Comparison of ENCODE assay signal across 9 cellular contexts in genomic region chr2:111121873-111122630, GRCh38. TPM values are rescaled to one million over a fixed set of nuclear protein-coding genes. Genes with fewer than 3 reads are reported as not detected.
A peak's percentile ranks its signal among the peaks of the same experiment; 100 is the strongest.
DNase-seq lines count a peak whose midpoint lies in the region; ATAC-seq, FAIRE-seq and TF ChIP-seq lines count a peak whose summit lies in the region.
"Had no signal": no experiment of that assay in that cellular context is flagged by ENCODE, and none has a peak within 500 bp of the region (broad histone marks: within the 10 kb centered on the region; RNA-seq: fewer than 3 reads in every experiment).

No MANE protein-coding gene starts in this region.

- WGBS in HUES64: under 1% methylated on average over 90 of the region's 90 CpGs
- 3 to 5% methylated on average over 7 to 21 of the region's 90 CpGs for WGBS in esophagus squamous epithelium, 2 donors

- TF ChIP-seq CTCF in D721Med (IDR thresholded peaks at IDR 0.05; ENCODE audit: insufficient read depth, missing control alignments): no peak
- no peak for TF ChIP-seq CTCF in PC-9 (conservative IDR thresholded peaks at IDR 0.05)
- no peak for TF ChIP-seq CTCF in esophagus squamous epithelium (IDR thresholded peaks at IDR 0.05)

- H3K27ac Mint-ChIP-seq in activated T-cell treated with anti-CD3 and anti-CD28 coated beads, Interleukin-2, amount 50 U/mL, for 72 hours: peak overlapping the region; percentile 72
- peak overlapping the region; percentile 88 for H3K27ac Mint-ChIP-seq in stimulated activated effector memory CD8-positive, alpha-beta T cell treated with anti-CD3 and anti-CD28 coated beads, Interleukin-12 subunit alpha, Interleukin-12 subunit beta, amount 100 ng/mL, for 72 hours

- peaks cover 32% of the 10 kb centered on the region; the same call in 1 of the 2 replicates for H3F3A ChIP-seq in PC-9 (ENCODE audit: insufficient read depth, low read depth)

- DNase-seq in D721Med (ENCODE audit: insufficient read length, low spot score) (peak; percentile 60), PC-9 (peak; percentile 76 to 93), esophagus squamous epithelium (lab: John Stamatoyannopoulos, UW) (peak; percentile 23)
- DNase-seq in activated T-cell treated with anti-CD3 and anti-CD28 coated beads, Interleukin-2, amount 50 U/mL, for 72 hours: peak; percentile 86 to 92
- DNase-seq in stimulated activated effector memory CD8-positive, alpha-beta T cell treated with anti-CD3 and anti-CD28 coated beads, Interleukin-12 subunit alpha, Interleukin-12 subunit beta, amount 100 ng/mL, for 72 hours (ENCODE audit: low spot score in 2 of 2): peak; percentile 77 to 91

- peaks cover 63% of the 10 kb centered on the region for H3K4me1 Mint-ChIP-seq in activated T-cell treated with anti-CD3 and anti-CD28 coated beads, Interleukin-2, amount 50 U/mL, for 72 hours (ENCODE audit: low read depth)
- peaks cover 60% of the 10 kb centered on the region for H3K4me1 Mint-ChIP-seq in stimulated activated effector memory CD8-positive, alpha-beta T cell treated with anti-CD3 and anti-CD28 coated beads, Interleukin-12 subunit alpha, Interleukin-12 subunit beta, amount 100 ng/mL, for 72 hours

- H3K4me3 ChIP-seq in HUES64 (ENCODE audit: low read length): peak overlapping the region; percentile 90
- peak overlapping the region; percentile 92 for H3K4me3 ChIP-seq in PC-9
- peak overlapping the region; percentile 81 to 93 (median 84) for H3K4me3 ChIP-seq in esophagus squamous epithelium
- H3K4me3 ChIP-seq in muscle layer of duodenum (ENCODE audit: low read depth in 1 of 2, low read length in 2 of 2): peak overlapping the region; percentile 72 to 95

- ATAC-seq in GM21515 (IDR thresholded peaks at IDR 0.05; ENCODE audit: unreplicated experiment): peak; percentile 43
- ATAC-seq in activated T-cell treated with anti-CD3 and anti-CD28 coated beads, Interleukin-2, amount 50 U/mL, for 72 hours (replicated peaks in 1 of 2): peak; percentile 52 to 59
- peak; percentile 68 for ATAC-seq in stimulated activated effector memory CD8-positive, alpha-beta T cell treated with anti-CD3 and anti-CD28 coated beads, Interleukin-12 subunit alpha, Interleukin-12 subunit beta, amount 100 ng/mL, for 72 hours

- no peaks in the 10 kb centered on the region for H3K9me2 ChIP-seq in PC-9 (ENCODE audit: insufficient read depth)

- H3K4me1 ChIP-seq in HUES64 (ENCODE audit: insufficient read depth, low read length): peaks cover 14% of the 10 kb centered on the region
- H3K4me1 ChIP-seq in PC-9 (replicated peaks; ENCODE audit: insufficient read depth): peaks cover 13% of the 10 kb centered on the region
- peaks cover 38 to 85% (median 39%) of the 10 kb centered on the region in 3 donors for H3K4me1 ChIP-seq in esophagus squamous epithelium
- peaks cover 4 to 34% of the 10 kb centered on the region in 2 donors for H3K4me1 ChIP-seq in muscle layer of duodenum (ENCODE audit: control insufficient read depth in 1 of 2, insufficient read depth in 2 of 2, low read length in 2 of 2)

- no peaks in the 10 kb centered on the region for H3K9me3 ChIP-seq in HUES64 (ENCODE audit: insufficient read depth, low read depth, low read length)
- H3K9me3 ChIP-seq in PC-9 (ENCODE audit: insufficient read depth, low read depth): no peaks in the 10 kb centered on the region
- no peaks in the 10 kb centered on the region for H3K9me3 ChIP-seq in esophagus squamous epithelium
- no peaks in the 10 kb centered on the region for H3K9me3 ChIP-seq in muscle layer of duodenum (ENCODE audit: control insufficient read depth in 1 of 2, low read length in 2 of 2)

- peak in 2 of 4 donors; percentile 70 to 85 for TF ChIP-seq POLR2A in esophagus squamous epithelium (IDR thresholded peaks at IDR 0.05)

- peak overlapping the region; percentile 90 for H3K9ac ChIP-seq in HUES64 (ENCODE audit: low read depth, low read length)

- H3K36me3 ChIP-seq in HUES64 (ENCODE audit: insufficient read depth, low read length): peaks cover 33% of the 10 kb centered on the region
- H3K36me3 ChIP-seq in PC-9 (ENCODE audit: low read depth): peaks cover 26% of the 10 kb centered on the region
- peaks cover 3 to 35% (median 5%) of the 10 kb centered on the region in 3 donors for H3K36me3 ChIP-seq in esophagus squamous epithelium
- peaks cover 4 to 16% of the 10 kb centered on the region in 2 donors for H3K36me3 ChIP-seq in muscle layer of duodenum (ENCODE audit: control insufficient read depth in 1 of 2, insufficient read depth in 2 of 2, low read length in 2 of 2)

- H3K4me2 ChIP-seq in PC-9: peak overlapping the region; percentile 88

- peak overlapping the region; percentile 78 for H2AFZ ChIP-seq in PC-9

- peaks cover 15 to 30% of the 10 kb centered on the region in 2 donors for H3K36me3 Mint-ChIP-seq in activated T-cell treated with anti-CD3 and anti-CD28 coated beads, Interleukin-2, amount 50 U/mL, for 72 hours (ENCODE audit: insufficient read depth in 2 of 2)
- H3K36me3 Mint-ChIP-seq in stimulated activated effector memory CD8-positive, alpha-beta T cell treated with anti-CD3 and anti-CD28 coated beads, Interleukin-12 subunit alpha, Interleukin-12 subunit beta, amount 100 ng/mL, for 72 hours: peaks cover 79% of the 10 kb centered on the region

- H3K4me3 Mint-ChIP-seq in activated T-cell treated with anti-CD3 and anti-CD28 coated beads, Interleukin-2, amount 50 U/mL, for 72 hours: peak overlapping the region; percentile 96 to 97
- peak overlapping the region; percentile 93 for H3K4me3 Mint-ChIP-seq in stimulated activated effector memory CD8-positive, alpha-beta T cell treated with anti-CD3 and anti-CD28 coated beads, Interleukin-12 subunit alpha, Interleukin-12 subunit beta, amount 100 ng/mL, for 72 hours

- H4K20me1 ChIP-seq in PC-9 (ENCODE audit: insufficient read depth): peaks cover 16% of the 10 kb centered on the region; the same call in 1 of the 2 replicates

- H3K79me2 ChIP-seq in PC-9 (ENCODE audit: low read depth): peaks cover 53% of the 10 kb centered on the region

- H3K9me3 Mint-ChIP-seq in activated T-cell treated with anti-CD3 and anti-CD28 coated beads, Interleukin-2, amount 50 U/mL, for 72 hours: no peaks in the 10 kb centered on the region
- H3K9me3 Mint-ChIP-seq in stimulated activated effector memory CD8-positive, alpha-beta T cell treated with anti-CD3 and anti-CD28 coated beads, Interleukin-12 subunit alpha, Interleukin-12 subunit beta, amount 100 ng/mL, for 72 hours: no peaks in the 10 kb centered on the region

- H3K27me3 ChIP-seq in HUES64 (ENCODE audit: insufficient read depth, low read length): peaks cover 44% of the 10 kb centered on the region
- no peaks in the 10 kb centered on the region for H3K27me3 ChIP-seq in PC-9 (ENCODE audit: insufficient read depth, low read depth)
- H3K27me3 ChIP-seq in esophagus squamous epithelium: peaks cover 0 to 36% (median 0%) of the 10 kb centered on the region in 4 donors
- H3K27me3 ChIP-seq in muscle layer of duodenum (ENCODE audit: low read depth, low read length): peaks cover 20% of the 10 kb centered on the region

- no peak for FAIRE-seq in D721Med (lab: Jason Lieb, UNC)
- FAIRE-seq: islet of Langerhans had no signal

- CTCF ChIA-PET in PC-9 (lab: Charles Lee): no interaction called here

- POLR2A ChIA-PET in PC-9 (lab: Charles Lee; ENCODE audit: unreplicated experiment): no interaction called here

- intact Hi-C loops in PC-9 (cut with micrococcal nuclease; ENCODE audit: unreplicated experiment): loop anchor here (2.0 to 5.0 kb wide), 3 partner anchors 93 to 585 kb away; no protein-coding TSS in a partner anchor
- intact Hi-C loops in esophagus squamous epithelium (cut with DNase I): no loop called here

- H3K27me3 Mint-ChIP-seq in activated T-cell treated with anti-CD3 and anti-CD28 coated beads, Interleukin-2, amount 50 U/mL, for 72 hours (ENCODE audit: low read depth): peaks cover 10% of the 10 kb centered on the region

- H3K27ac ChIP-seq in HUES64 (ENCODE audit: low read depth, low read length) (no peak overlapping the region), PC-9 (peak overlapping the region; percentile 77), esophagus squamous epithelium (peak overlapping the region; percentile 91 to 96 (median 92)), muscle layer of duodenum (ENCODE audit: low read length) (no peak overlapping the region)

- BruUV-seq in PC-9 (replicated peaks; lab: Mats Ljungman, UMichigan): no TSS peak

RNA-seq across cellular contexts. Expression of gene BCL2L11, which starts 1.3 kb away (rescaled TPM):
- 11.1 TPM for polyA plus RNA-seq in HUES64 (2013, experiment 1 of 2)
- 14.6 TPM for polyA plus RNA-seq in HUES64 (2013, experiment 2 of 2)
- 12.4 and 17.0 TPM in 2 replicates for total RNA-seq in PC-9 (2021)
- total RNA-seq in activated T-cell treated with anti-CD3 and anti-CD28 coated beads, Interleukin-2, amount 50 U/mL, for 72 hours: 10 to 100 TPM; 35.4 to 36.0 TPM
- total RNA-seq in esophagus squamous epithelium: 10 to 100 TPM in 2 of 4 donors, 1 to 10 TPM in 2; 7.8 to 28.2 (median 9.9) TPM

Comparison
In these comparisons a context has a peak if more than half of its experiments do, and no peak if none do; other contexts are left out.
1. DNase-seq: peak in every context shown above with its lines; median percentile 89 in activated T-cell treated with anti-CD3 and anti-CD28 coated beads, Interleukin-2, amount 50 U/mL, for 72 hours; 84 in PC-9; 84 in stimulated activated effector memory CD8-positive, alpha-beta T cell treated with anti-CD3 and anti-CD28 coated beads, Interleukin-12 subunit alpha, Interleukin-12 subunit beta, amount 100 ng/mL, for 72 hours; 60 in D721Med; 23 in esophagus squamous epithelium.
2. H3K27ac ChIP-seq: peak in PC-9 (single experiment) and esophagus squamous epithelium (4 of 4); none in HUES64 (single experiment) and muscle layer of duodenum (single experiment).
3. Peak in every context shown above with its lines, with median percentiles within 50 percentile points of each other: ATAC-seq and H3K4me3 ChIP-seq.